9 cellular contexts compared by ENCODE assay signal in the genomic region with DNA sequence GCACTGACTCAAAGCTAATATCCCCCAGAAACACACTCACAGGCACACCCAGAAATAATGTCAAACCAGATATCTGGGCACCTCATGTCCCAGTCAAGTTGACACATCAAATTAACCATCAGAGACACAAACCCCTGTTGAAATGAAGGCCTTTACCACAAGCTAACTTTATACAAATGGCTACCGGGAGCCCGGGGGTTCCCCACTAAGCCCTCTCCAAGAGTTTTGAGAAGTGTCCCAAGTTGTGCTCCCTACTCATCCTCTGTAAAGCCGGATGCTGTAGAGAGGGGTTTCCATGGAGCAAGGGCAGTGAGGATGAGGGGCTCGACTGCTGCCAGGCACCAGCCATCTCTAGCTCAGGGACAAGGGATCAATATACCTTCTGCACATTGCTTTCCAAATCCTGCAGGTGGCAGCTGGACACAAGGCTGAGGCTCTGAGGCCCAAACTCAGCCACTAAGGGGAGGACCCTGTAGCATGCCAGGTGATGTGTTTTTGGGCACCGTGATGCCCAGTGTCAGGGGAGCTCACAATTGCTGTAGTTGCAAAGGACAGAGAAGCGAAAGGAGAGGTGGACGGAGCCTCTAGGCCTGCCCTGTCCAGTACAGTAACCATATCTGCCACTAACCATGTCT.
DNase-seq lines count a peak whose midpoint lies in the region; ATAC-seq, FAIRE-seq and TF ChIP-seq lines count a peak whose summit lies in the region.
"Had no signal": no experiment of that assay in that cellular context is flagged by ENCODE, and none has a peak within 500 bp of the region (broad histone marks: within the 10 kb centered on the region; RNA-seq: fewer than 3 reads in every experiment).

No MANE protein-coding gene starts in this region.

- ATAC-seq in A549 (peak; percentile 80 to 84; a peak in 5 of 6 replicates), GM21529 (IDR thresholded peaks at IDR 0.05; ENCODE audit: unreplicated experiment) (no peak)

- no peak for FAIRE-seq in A549 (lab: Jason Lieb, UNC)

- H2AFZ ChIP-seq in OCI-LY7 (ENCODE audit: low read length), result no peak overlapping the region
- H2AFZ ChIP-seq: parathyroid adenoma had no signal

- no peaks in the 10 kb centered on the region for H3K9me2 ChIP-seq in OCI-LY7 (ENCODE audit: insufficient read depth, low read length)

- H3K9me3 Mint-ChIP-seq in glutamatergic neuron (ENCODE audit: unreplicated experiment), result peaks cover 3% of the 10 kb centered on the region

- POLR2A ChIA-PET in A549 (lab: Yijun Ruan, JAX), result no interaction called here
- POLR2A ChIA-PET in OCI-LY7 (lab: Charles Lee), result interaction anchor here (0.6 to 0.7 kb wide), 4 partner anchors 11 to 1214 kb away, joined by 3 to 4 read pairs (median 3); no protein-coding TSS in a partner anchor

- H3K4me3 ChIP-seq in A549, result no peak overlapping the region
- no peak overlapping the region for H3K4me3 ChIP-seq in OCI-LY7 (ENCODE audit: low read depth, low read length, poor library complexity, severe bottlenecking)
- H3K4me3 ChIP-seq in Peyer's patch, result no peak overlapping the region

- DNase-seq in A549 (ENCODE audit: low read depth in 1 of 2, low spot score in 1 of 2) (peak; percentile 28 to 39), OCI-LY7 (ENCODE audit: low spot score) (peak; percentile 4), glutamatergic neuron (peak; percentile 31), activated gamma-delta T cell treated with Interleukin-2 at 50 U/mL for 16 hours (no peak), Peyer's patch (no peak)
- no peak for DNase-seq in stimulated activated CD4-positive, alpha-beta T cell treated with anti-CD3 and anti-CD28 coated beads, Interleukin-4, amount 100 ng/mL, for 1 hour

- H3K4me1 Mint-ChIP-seq in glutamatergic neuron (ENCODE audit: low read depth, unreplicated experiment), result peaks cover 2% of the 10 kb centered on the region

- TF ChIP-seq EP300 in A549 (IDR thresholded peaks at IDR 0.05), result no peak

- BruUV-seq in OCI-LY7 (replicated peaks; lab: Mats Ljungman, UMichigan), result no TSS peak

- CTCF ChIA-PET in A549 (lab: Yijun Ruan, JAX) (interaction anchor here (0.8 to 4.2 kb wide), 17 partner anchors 10 to 533 kb away, joined by 3 to 30 read pairs (median 4); no protein-coding TSS in a partner anchor), OCI-LY7 (lab: Charles Lee; ENCODE audit: unreplicated experiment) (interaction anchor here (0.5 to 1.4 kb wide), 5 partner anchors 17 to 68 kb away, joined by 3 to 4 read pairs (median 3); no protein-coding TSS in a partner anchor)

- no peaks in the 10 kb centered on the region for H4K20me1 ChIP-seq in OCI-LY7 (ENCODE audit: insufficient read depth, low read length)

- H3K27me3 ChIP-seq in Peyer's patch, result no peaks in the 10 kb centered on the region

- H3K36me3 ChIP-seq in OCI-LY7 (ENCODE audit: insufficient read depth, low read length) (no peaks in the 10 kb centered on the region), Peyer's patch (no peaks in the 10 kb centered on the region)

- no peaks in the 10 kb centered on the region for H3K36me3 Mint-ChIP-seq in glutamatergic neuron (ENCODE audit: unreplicated experiment)

- no peak overlapping the region for H3K4me3 Mint-ChIP-seq in glutamatergic neuron (ENCODE audit: unreplicated experiment)

- H3K27ac Mint-ChIP-seq in glutamatergic neuron (ENCODE audit: unreplicated experiment), result no peak overlapping the region

- no peaks in the 10 kb centered on the region for H3K79me2 ChIP-seq in OCI-LY7 (ENCODE audit: insufficient read depth, low read depth, low read length)
- H3K79me2 ChIP-seq: parathyroid adenoma had no signal

- no peaks in the 10 kb centered on the region for H3K9me3 ChIP-seq in A549
- no peaks in the 10 kb centered on the region for H3K9me3 ChIP-seq in OCI-LY7 (ENCODE audit: low read length)
- no peaks in the 10 kb centered on the region for H3K9me3 ChIP-seq in Peyer's patch

- intact Hi-C loops in OCI-LY7 (cut with micrococcal nuclease; ENCODE audit: unreplicated experiment), result loop anchor here (2.0 to 5.0 kb wide), 2 partner anchors 64 to 348 kb away; no protein-coding TSS in a partner anchor

- no peak overlapping the region for H3K4me2 ChIP-seq in A549
- H3K4me2 ChIP-seq in OCI-LY7 (ENCODE audit: low read length), result no peak overlapping the region

- 43% methylated on average over 6 of the region's 7 CpGs for WGBS in A549 (ENCODE audit: missing lambda C conversion rate)

- no peak for TF ChIP-seq POLR2A in A549 (IDR thresholded peaks at IDR 0.05; ENCODE audit: low read length)
- TF ChIP-seq POLR2A in Peyer's patch (IDR thresholded peaks at IDR 0.05), result no peak

- TF ChIP-seq CTCF in A549 (IDR thresholded peaks at IDR 0.05) (no peak), GM12874 (IDR thresholded peaks at IDR 0.05; ENCODE audit: insufficient read depth, low read depth, low read length) (peak; percentile 27; the same call in 1 of the 2 replicates), OCI-LY7 (conservative IDR thresholded peaks at IDR 0.05; ENCODE audit: low read length) (0 out of 2 replicates have a peak, but pooled peaks have one; percentile 20), glutamatergic neuron (IDR thresholded peaks at IDR 0.05; ENCODE audit: partially characterized antibody, unreplicated experiment) (no peak), Peyer's patch (IDR thresholded peaks at IDR 0.05) (peak in 3 of 6 experiments; percentile 48 to 67 (median 50))

- TF ChIP-seq RAD21 in A549 (conservative IDR thresholded peaks at IDR 0.05 in 1 of 2, IDR thresholded peaks at IDR 0.05 in 1 of 2), result peak; percentile 47 to 65; a peak in 4 of 5 replicates

- no peak overlapping the region for H3K27ac ChIP-seq in A549
- H3K27ac ChIP-seq in OCI-LY7 (ENCODE audit: low read depth, low read length, poor library complexity, severe bottlenecking), result no peak overlapping the region
- H3K27ac ChIP-seq in Peyer's patch, result no peak overlapping the region
- H3K27ac ChIP-seq: parathyroid adenoma had no signal

- H3K4me1 ChIP-seq in A549 (no peaks in the 10 kb centered on the region), OCI-LY7 (ENCODE audit: insufficient read depth, low read length, poor library complexity, severe bottlenecking) (no peaks in the 10 kb centered on the region), Peyer's patch (no peaks in the 10 kb centered on the region)
- H3K4me1 ChIP-seq: parathyroid adenoma had no signal

- H3K27me3 Mint-ChIP-seq in glutamatergic neuron (ENCODE audit: unreplicated experiment), result peaks cover 3% of the 10 kb centered on the region

TF ChIP-seq in A549, 52 proteins besides CTCF, POLR2A, EP300 and RAD21 (continues in another document):
- TF ChIP-seq USF2 (IDR thresholded peaks at IDR 0.05) (no peak), MAZ (IDR thresholded peaks at IDR 0.05; ENCODE audit: borderline replicate concordance, low read depth, low read length) (no peak), CBX8 (IDR thresholded peaks at IDR 0.05) (no peak), TFCP2L1 (CRISPR knock-in tag; IDR thresholded peaks at IDR 0.05) (no peak), HOXB13 (CRISPR knock-in tag; IDR thresholded peaks at IDR 0.05; ENCODE audit: low read depth) (no peak), POLR2AphosphoS2 (conservative IDR thresholded peaks at IDR 0.05; ENCODE audit: low read length) (no peak), EHMT2 (IDR thresholded peaks at IDR 0.05; ENCODE audit: low read depth) (no peak), HMGXB4 (CRISPR knock-in tag; IDR thresholded peaks at IDR 0.05; ENCODE audit: borderline replicate concordance) (no peak), ZSCAN20 (CRISPR knock-in tag; IDR thresholded peaks at IDR 0.05) (no peak), TP53 (CRISPR knock-in tag; IDR thresholded peaks at IDR 0.05) (no peak), KDM1A (IDR thresholded peaks at IDR 0.05; ENCODE audit: low read depth) (no peak), CHD2 (IDR thresholded peaks at IDR 0.05; ENCODE audit: low read length, partially characterized antibody) (no peak), KDM5A (IDR thresholded peaks at IDR 0.05) (no peak), CEBPB (IDR thresholded peaks at IDR 0.05) (no peak)
- TF ChIP-seq, protein P1, sequence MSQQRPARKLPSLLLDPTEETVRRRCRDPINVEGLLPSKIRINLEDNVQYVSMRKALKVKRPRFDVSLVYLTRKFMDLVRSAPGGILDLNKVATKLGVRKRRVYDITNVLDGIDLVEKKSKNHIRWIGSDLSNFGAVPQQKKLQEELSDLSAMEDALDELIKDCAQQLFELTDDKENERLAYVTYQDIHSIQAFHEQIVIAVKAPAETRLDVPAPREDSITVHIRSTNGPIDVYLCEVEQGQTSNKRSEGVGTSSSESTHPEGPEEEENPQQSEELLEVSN (IDR thresholded peaks at IDR 0.05; ENCODE audit: borderline replicate concordance, low read depth), result no peak
- TF ChIP-seq, protein P2, sequence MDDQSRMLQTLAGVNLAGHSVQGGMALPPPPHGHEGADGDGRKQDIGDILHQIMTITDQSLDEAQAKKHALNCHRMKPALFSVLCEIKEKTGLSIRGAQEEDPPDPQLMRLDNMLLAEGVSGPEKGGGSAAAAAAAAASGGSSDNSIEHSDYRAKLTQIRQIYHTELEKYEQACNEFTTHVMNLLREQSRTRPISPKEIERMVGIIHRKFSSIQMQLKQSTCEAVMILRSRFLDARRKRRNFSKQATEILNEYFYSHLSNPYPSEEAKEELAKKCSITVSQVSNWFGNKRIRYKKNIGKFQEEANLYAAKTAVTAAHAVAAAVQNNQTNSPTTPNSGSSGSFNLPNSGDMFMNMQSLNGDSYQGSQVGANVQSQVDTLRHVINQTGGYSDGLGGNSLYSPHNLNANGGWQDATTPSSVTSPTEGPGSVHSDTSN (IDR thresholded peaks at IDR 0.05), result no peak

Comparison
In these comparisons a context has a peak if more than half of its experiments do, and no peak if none do; other contexts are left out.
1. DNase-seq: peak in A549 (2 of 2), OCI-LY7 (single experiment) and glutamatergic neuron (single experiment); none in activated gamma-delta T cell treated with Interleukin-2 at 50 U/mL for 16 hours (single experiment), Peyer's patch (0 of 3) and stimulated activated CD4-positive, alpha-beta T cell treated with anti-CD3 and anti-CD28 coated beads, Interleukin-4, amount 100 ng/mL, for 1 hour (single experiment).
2. CTCF ChIP-seq: peak in GM12874 (single experiment) and OCI-LY7 (single experiment); none in A549 (single experiment) and glutamatergic neuron (single experiment).